Comparison of ENCODE assay signal across 15 cellular contexts in genomic region chr12:98572010-98572409, GRCh38. TPM values are rescaled to one million over a fixed set of nuclear protein-coding genes. Genes with fewer than 3 reads are reported as not detected.
A peak's percentile ranks its signal among the peaks of the same experiment; 100 is the strongest.
DNase-seq lines count a peak whose midpoint lies in the region; ATAC-seq and TF ChIP-seq lines count a peak whose summit lies in the region.
"Had no signal": no experiment of that assay in that cellular context is flagged by ENCODE, and none has a peak within 500 bp of the region (broad histone marks: within the 10 kb centered on the region; RNA-seq: fewer than 3 reads in every experiment).

No MANE protein-coding gene starts in this region.

- H3K4me3 ChIP-seq in GM12875 (ENCODE audit: low read depth, low read length) (no peak overlapping the region), Panc1 (ENCODE audit: low read depth in 2 of 2, low read length in 2 of 2) (no peak overlapping the region), fibroblast of pulmonary artery (replicated peaks; ENCODE audit: low read depth, low read length) (no peak overlapping the region)
- H3K4me3 ChIP-seq: MG63 had no signal

- H3K27ac ChIP-seq in Panc1 (ENCODE audit: low read length), result no peak overlapping the region

- H3K27me3 ChIP-seq in Panc1 (ENCODE audit: control insufficient read depth, insufficient read depth, low read length), result no peaks in the 10 kb centered on the region
- H3K27me3 ChIP-seq: MG63 had no signal

- no peaks in the 10 kb centered on the region for H3K36me3 ChIP-seq in Panc1 (ENCODE audit: control insufficient read depth, insufficient read depth, low read length)
- H3K36me3 ChIP-seq: MG63 had no signal

- no peaks in the 10 kb centered on the region for H3K9me3 ChIP-seq in Panc1 (ENCODE audit: control insufficient read depth, insufficient read depth, low read depth, low read length)
- H3K9me3 ChIP-seq: MG63 had no signal

- in situ Hi-C loops in ACHN (cut with HindIII; ENCODE audit: low pct_ligation_motif_present, low pct_unique_long_range_greater_than_20kb, low sequenced_read_pairs), result no loop called here
- in situ Hi-C loops in Panc1 (cut with HindIII; ENCODE audit: low pct_unique_long_range_greater_than_20kb, low sequenced_read_pairs), result no loop called here

- peak; percentile 41; the same call in 1 of the 2 replicates for TF ChIP-seq CTCF in GM12875 (IDR thresholded peaks at IDR 0.05; ENCODE audit: borderline replicate concordance, insufficient read depth, low read depth, low read length)
- peak; percentile 71 for TF ChIP-seq CTCF in Panc1 (IDR thresholded peaks at IDR 0.05)
- TF ChIP-seq CTCF in fibroblast of pulmonary artery (IDR thresholded peaks at IDR 0.05; ENCODE audit: low read length, missing control alignments), result peak; percentile 43

- no TSS peak for BruUV-seq in Panc1 (replicated peaks; lab: Mats Ljungman, UMichigan)

- intact Hi-C loops in Panc1 (cut with micrococcal nuclease; ENCODE audit: unreplicated experiment), result no loop called here

- DNase-seq in ACHN (peak; percentile 38), Panc1 (ENCODE audit: low read depth, low spot score) (no peak), fibroblast of pulmonary artery (ENCODE audit: low read depth) (peak; percentile 6), activated T-cell treated with anti-CD3 and anti-CD28 coated beads for 4 hours (no peak), C1 segment of cervical spinal cord (lab: John Stamatoyannopoulos, UW) (no peak), SHP77 (lab: John Stamatoyannopoulos, UW) (no peak), NCI-H510A (lab: John Stamatoyannopoulos, UW) (no peak)
- DNase-seq: activated CD4-positive, alpha-beta T cell treated with anti-CD3 and anti-CD28 coated beads, Interleukin-2, amount 50 U/mL, for 1 hour; activated naive CD4-positive, alpha-beta T cell treated with anti-CD3 and anti-CD28 coated beads, Interleukin-2, amount 10 ng/mL, durations not matched to agents 7 days and 5 days; CD4-positive, alpha-beta T cell; immature natural killer cell; MG63; stimulated activated CD4-positive, alpha-beta T cell treated with anti-CD3 and anti-CD28 coated beads, Interleukin-2, amount 100 ng/mL, for 48 hours; substantia nigra had no signal

- POLR2A ChIA-PET in Panc1 (lab: Charles Lee), result no interaction called here

- no peaks in the 10 kb centered on the region for H3K4me1 ChIP-seq in Panc1 (ENCODE audit: control insufficient read depth, insufficient read depth, low read length)

- CTCF ChIA-PET in Panc1 (lab: Charles Lee), result interaction anchor here (0.6 to 1.0 kb wide), 4 partner anchors 9 to 1041 kb away, joined by 3 to 4 read pairs (median 4); partner anchors contain the start of gene SLC25A3

- ATAC-seq in Panc1, result 0 out of 2 replicates have a peak, but pooled peaks have one; percentile 59

RNA-seq across cellular contexts. Expression of gene SLC25A3, which starts 21.5 kb away (rescaled TPM):
- total RNA-seq in Panc1 (2021; ENCODE audit: unreplicated experiment), result 469 TPM
- polyA plus RNA-seq in Panc1 (2012; ENCODE audit: insufficient read length), result 385 TPM

RNA-seq across cellular contexts. Expression of gene TMPO, which starts 56.6 kb away (rescaled TPM):
- 124 TPM for total RNA-seq in Panc1 (2021; ENCODE audit: unreplicated experiment)
- 63.9 TPM for polyA plus RNA-seq in Panc1 (2012; ENCODE audit: insufficient read length)

Comparison
In these comparisons a context has a peak if more than half of its experiments do, and no peak if none do; other contexts are left out.
1. DNase-seq: peak in ACHN (single experiment) and fibroblast of pulmonary artery (single experiment); none in Panc1 (single experiment), activated T-cell treated with anti-CD3 and anti-CD28 coated beads for 4 hours (single experiment), C1 segment of cervical spinal cord (0 of 14), SHP77 (0 of 2) and NCI-H510A (single experiment).
2. Peak in every context shown above with its lines, with median percentiles within 50 percentile points of each other: CTCF ChIP-seq.